9 cellular contexts compared by ENCODE assay signal in genomic region chr1:59730759-59731478, GRCh38.
DNase-seq lines count a peak whose midpoint lies in the region; ATAC-seq, FAIRE-seq and TF ChIP-seq lines count a peak whose summit lies in the region.
"Had no signal": no experiment of that assay in that cellular context is flagged by ENCODE, and none has a peak within 500 bp of the region (broad histone marks: within the 10 kb centered on the region; RNA-seq: fewer than 3 reads in every experiment).

No MANE protein-coding gene starts in this region.

- H3K79me2 ChIP-seq in GM12878 (ENCODE audit: control insufficient read depth, insufficient read depth, low read length): no peaks in the 10 kb centered on the region
- H3K79me2 ChIP-seq in smooth muscle cell (ENCODE audit: low read depth): no peaks in the 10 kb centered on the region

- H3K9ac ChIP-seq in IMR-90 (ENCODE audit: low read depth, low read length) (peak overlapping the region; percentile 48), GM12878 (ENCODE audit: control insufficient read depth, insufficient read depth, low read length) (no peak overlapping the region), smooth muscle cell (ENCODE audit: low read depth) (peak overlapping the region; percentile 71)

- TF ChIP-seq EP300 in GM12878 (IDR thresholded peaks at IDR 0.05; ENCODE audit: borderline replicate concordance in 1 of 2, control insufficient read depth in 1 of 2, low read depth in 2 of 2, low read length in 2 of 2): no peak

- TF ChIP-seq POLR2A in IMR-90 (IDR thresholded peaks at IDR 0.05; ENCODE audit: low read depth, low read length) (peak; percentile 59; the same call in 1 of the 2 replicates), GM12878 (IDR thresholded peaks at IDR 0.05; ENCODE audit: low read depth, low read length) (no peak)

- peaks cover 0 to 5% of the 10 kb centered on the region in 2 experiments; a peak in 1 of 4 replicates for H3K79me1 ChIP-seq in IMR-90 (ENCODE audit: low read depth in 1 of 2, low read length in 2 of 2)

- H4K5ac ChIP-seq in IMR-90 (ENCODE audit: low read depth, low read length): peak overlapping the region; percentile 96

- H2BK5ac ChIP-seq in IMR-90 (ENCODE audit: low read depth, low read length, poor library complexity, severe bottlenecking): peak overlapping the region; percentile 98

- H4K91ac ChIP-seq in IMR-90 (ENCODE audit: insufficient read depth, low read depth, low read length): peak overlapping the region; percentile 95

- dilution Hi-C loops in IMR-90 (cut with HindIII; ENCODE audit: low sequenced_read_pairs, unreplicated experiment): no loop called here

- peak overlapping the region; percentile 96 for H2BK20ac ChIP-seq in IMR-90 (ENCODE audit: low read depth, low read length)

- peaks cover 19% of the 10 kb centered on the region for H3K9me1 ChIP-seq in IMR-90 (ENCODE audit: insufficient read depth, low read length)

- H2AK5ac ChIP-seq in IMR-90 (ENCODE audit: low read depth, low read length): peak overlapping the region; percentile 94

- H2BK15ac ChIP-seq in IMR-90 (ENCODE audit: low read depth, low read length): peak overlapping the region; percentile 98

- WGBS in IMR-90 (ENCODE audit: extremely low coverage in 2 of 2, insufficient read length in 1 of 2), 2 experiments: 0% methylated on average over 7 of the region's 12 CpGs; no CpG with 5 or more reads in 1 of the 2 experiments
- 41% methylated on average over 12 of the region's 12 CpGs for WGBS in GM12878 (ENCODE audit: insufficient coverage, insufficient replicate concordance, low lambda C conversion rate, missing lambda C conversion rate)
- WGBS in smooth muscle cell (ENCODE audit: low lambda C conversion rate): 5% methylated on average over 12 of the region's 12 CpGs

- DNase-seq in AML-193 (lab: John Stamatoyannopoulos, UW) (peak; percentile 12 to 21), IMR-90 (peak; percentile 99), GM12878 (ENCODE audit: low read depth, low spot score) (no peak), iris pigment epithelial cell (ENCODE audit: low read depth) (peak; percentile 97), smooth muscle cell (lab: John Stamatoyannopoulos, UW; ENCODE audit: unreplicated experiment) (no peak), NCI-H187 treated with DMSO at 0.1 percent for 48 hours (lab: John Stamatoyannopoulos, UW) (no peak)
- no peak for DNase-seq in effector CD4-positive, alpha-beta T cell

- RAD21 ChIA-PET in GM12878 (lab: Charles Lee; ENCODE audit: unreplicated experiment): no interaction called here

- H3K4me1 ChIP-seq in IMR-90 (ENCODE audit: control insufficient read depth, insufficient read depth, low read length) (peaks cover 36% of the 10 kb centered on the region), GM12878 (ENCODE audit: control insufficient read depth, insufficient read depth, low read length) (no peaks in the 10 kb centered on the region; the same call in 1 of the 2 replicates), smooth muscle cell (ENCODE audit: low read depth) (peaks cover 24% of the 10 kb centered on the region)

- no peak for FAIRE-seq in GM12878 (lab: Jason Lieb, UNC)
- FAIRE-seq: colon had no signal

- H2AFZ ChIP-seq in IMR-90 (replicated peaks; ENCODE audit: low read length, poor library complexity) (peak overlapping the region; percentile 37), GM12878 (ENCODE audit: control insufficient read depth, low read depth, low read length) (no peak overlapping the region; the same call in 1 of the 2 replicates), smooth muscle cell (ENCODE audit: low read depth) (no peak overlapping the region)

- H4K20me1 ChIP-seq in IMR-90 (ENCODE audit: insufficient read depth, low read length) (no peaks in the 10 kb centered on the region; the same call in 1 of the 2 replicates), GM12878 (ENCODE audit: control insufficient read depth, insufficient read depth) (no peaks in the 10 kb centered on the region), smooth muscle cell (ENCODE audit: low read depth) (no peaks in the 10 kb centered on the region)

- H3K4me2 ChIP-seq in IMR-90 (ENCODE audit: low read depth, low read length): peak overlapping the region; percentile 58
- no peak overlapping the region for H3K4me2 ChIP-seq in GM12878 (ENCODE audit: control insufficient read depth, insufficient read depth)
- H3K4me2 ChIP-seq in smooth muscle cell: peak overlapping the region; percentile 62

- peak overlapping the region; percentile 98 for H3K23ac ChIP-seq in IMR-90 (ENCODE audit: low read depth, low read length)

- H3K27me3 ChIP-seq in IMR-90 (ENCODE audit: control insufficient read depth, insufficient read depth, low read length) (no peaks in the 10 kb centered on the region), GM12878 (replicated peaks in 1 of 2; ENCODE audit: control insufficient read depth in 2 of 2, insufficient read depth in 2 of 2, low read length in 1 of 2) (no peaks in the 10 kb centered on the region), smooth muscle cell (ENCODE audit: low read depth) (no peaks in the 10 kb centered on the region)

- H3K27ac ChIP-seq in IMR-90 (ENCODE audit: insufficient read depth, low read length) (peak overlapping the region; percentile 85), GM12878 (ENCODE audit: control insufficient read depth, insufficient read depth) (no peak overlapping the region), smooth muscle cell (ENCODE audit: low read depth) (peak overlapping the region; percentile 96)

- no peaks in the 10 kb centered on the region for H3K9me3 ChIP-seq in IMR-90 (ENCODE audit: control insufficient read depth, insufficient read depth, low read length)
- H3K9me3 ChIP-seq in GM12878 (replicated peaks; ENCODE audit: control insufficient read depth, insufficient read depth, low read length): no peaks in the 10 kb centered on the region
- no peaks in the 10 kb centered on the region for H3K9me3 ChIP-seq in smooth muscle cell (replicated peaks; ENCODE audit: low read depth)

- peak overlapping the region; percentile 93 for H4K8ac ChIP-seq in IMR-90 (ENCODE audit: low read depth in 2 of 2, low read length in 2 of 2)

- ATAC-seq in IMR-90 (ENCODE audit: low read depth) (peak; percentile 68), GM12878 (peak; percentile 40), HG02798 (IDR thresholded peaks at IDR 0.05; ENCODE audit: poor library complexity, unreplicated experiment) (no peak)

- POLR2A ChIA-PET in IMR-90 (lab: Charles Lee; ENCODE audit: unreplicated experiment) (interaction anchor here (0.7 to 1.2 kb wide), 3 partner anchors 8 to 947 kb away, joined by 3 to 7 read pairs (median 3); partner anchors contain the start of gene JUN), GM12878 (lab: Charles Lee) (interaction anchor here (0.7 kb wide), 1 partner anchor 1370 kb away, joined by 4 read pairs; no protein-coding TSS in a partner anchor)

- no TSS peak for BruUV-seq in IMR-90 (replicated peaks; lab: Mats Ljungman, UMichigan)
- no TSS peak for BruUV-seq in GM12878 (replicated peaks; lab: Mats Ljungman, UMichigan)

- peak overlapping the region; percentile 94 for H3K4ac ChIP-seq in IMR-90 (ENCODE audit: low read depth, low read length)

- peaks cover 35% of the 10 kb centered on the region for H3F3A ChIP-seq in smooth muscle cell (ENCODE audit: low read depth)

- CTCF ChIA-PET in IMR-90 (lab: Yijun Ruan, JAX): interaction anchor here (0.6 to 1.8 kb wide), 3 partner anchors 28 to 1166 kb away, joined by 3 to 4 read pairs (median 4); no protein-coding TSS in a partner anchor
- CTCF ChIA-PET in GM12878 (lab: Yijun Ruan, JAX): interaction anchor here (0.5 to 3.8 kb wide), 4 partner anchors 10 to 64 kb away, joined by 3 to 18 read pairs (median 6); no protein-coding TSS in a partner anchor

- H2AK9ac ChIP-seq in IMR-90 (replicated peaks; ENCODE audit: low read depth, low read length, poor library complexity): peak overlapping the region; percentile 88

- SMC1A ChIA-PET in GM12878 (lab: Charles Lee; ENCODE audit: uncharacterized antibody, unreplicated experiment): interaction anchor here (1.0 to 3.3 kb wide), 6 partner anchors 9 to 790 kb away, joined by 3 to 10 read pairs (median 4); no protein-coding TSS in a partner anchor

- H3K36me3 ChIP-seq in IMR-90 (ENCODE audit: control insufficient read depth, insufficient read depth, low read length): no peaks in the 10 kb centered on the region
- H3K36me3 ChIP-seq in GM12878 (ENCODE audit: control insufficient read depth in 2 of 2, insufficient read depth in 2 of 2, low read length in 1 of 2): no peaks in the 10 kb centered on the region
- no peaks in the 10 kb centered on the region for H3K36me3 ChIP-seq in smooth muscle cell (ENCODE audit: low read depth)

- intact Hi-C loops in IMR-90 (cut with micrococcal nuclease) (loop anchor here (1.0 to 2.0 kb wide), 2 partner anchors 24 to 947 kb away; partner anchors contain the start of gene JUN), GM12878 (cut with micrococcal nuclease; ENCODE audit: unreplicated experiment) (no loop called here)

- H2BK120ac ChIP-seq in IMR-90 (ENCODE audit: low read depth, low read length): peak overlapping the region; percentile 99

- TF ChIP-seq RAD21 in IMR-90 (IDR thresholded peaks at IDR 0.05; ENCODE audit: low read length) (no peak), GM12878 (IDR thresholded peaks at IDR 0.05; ENCODE audit: insufficient read depth, low read depth, low read length) (no peak)

- TF ChIP-seq CTCF in IMR-90 (conservative IDR thresholded peaks at IDR 0.05; ENCODE audit: low read depth, low read length): no peak
- no peak for TF ChIP-seq CTCF in GM12878 (IDR thresholded peaks at IDR 0.05 in 2 of 3, conservative IDR thresholded peaks at IDR 0.05 in 1 of 3; ENCODE audit: control insufficient read depth in 2 of 3, extremely low read depth in 1 of 3, insufficient read depth in 1 of 3, low read depth in 3 of 3, low read length in 3 of 3)
- no peak for TF ChIP-seq CTCF in smooth muscle cell (IDR thresholded peaks at IDR 0.05; ENCODE audit: borderline replicate concordance, insufficient read depth, poor library complexity, severe bottlenecking)

- H3K4me3 ChIP-seq in IMR-90 (ENCODE audit: insufficient read depth, low read depth, low read length) (no peak overlapping the region), GM12878 (no peak overlapping the region), smooth muscle cell (no peak overlapping the region)

- peak overlapping the region; percentile 96 for H3K14ac ChIP-seq in IMR-90 (replicated peaks; ENCODE audit: low read depth, low read length)

- peak overlapping the region; percentile 78 for H3K56ac ChIP-seq in IMR-90 (ENCODE audit: extremely low read depth, insufficient read depth, low read length)

- in situ Hi-C loops in IMR-90 (cut with MboI; ENCODE audit: low sequenced_read_pairs): no loop called here
- in situ Hi-C loops in GM12878 (cut with MboI): no loop called here

- peak overlapping the region; percentile 99 for H3K18ac ChIP-seq in IMR-90 (ENCODE audit: low read depth, low read length)

TF ChIP-seq in IMR-90, 13 proteins besides CTCF, POLR2A, EP300 and RAD21 (continues in another document):
- TF ChIP-seq RFX5 (IDR thresholded peaks at IDR 0.05; ENCODE audit: low read depth, low read length) (no peak), FOS (IDR thresholded peaks at IDR 0.05; ENCODE audit: low read depth, low read length) (peak; percentile 93), MXI1 (IDR thresholded peaks at IDR 0.05; ENCODE audit: borderline replicate concordance, low read depth, low read length) (no peak)

TF ChIP-seq in GM12878, 131 proteins besides CTCF, POLR2A, EP300 and RAD21 (continues in another document):
- TF ChIP-seq SMAD1 (IDR thresholded peaks at IDR 0.05; ENCODE audit: low read depth, partially characterized antibody): no peak
- TF ChIP-seq DPF2 (IDR thresholded peaks at IDR 0.05): 0 out of 2 replicates have a peak, but pooled peaks have one; percentile 24
- no peak for TF ChIP-seq RAD51 (IDR thresholded peaks at IDR 0.05)

Comparison
In these comparisons a context has a peak if more than half of its experiments do, and no peak if none do; other contexts are left out.
1. DNase-seq: peak in AML-193 (2 of 2), IMR-90 (single experiment) and iris pigment epithelial cell (single experiment); none in GM12878 (single experiment), smooth muscle cell (single experiment), NCI-H187 treated with DMSO at 0.1 percent for 48 hours (single experiment) and effector CD4-positive, alpha-beta T cell (single experiment).